ENCODE assay signal across 1 cellular context in the genomic region with DNA sequence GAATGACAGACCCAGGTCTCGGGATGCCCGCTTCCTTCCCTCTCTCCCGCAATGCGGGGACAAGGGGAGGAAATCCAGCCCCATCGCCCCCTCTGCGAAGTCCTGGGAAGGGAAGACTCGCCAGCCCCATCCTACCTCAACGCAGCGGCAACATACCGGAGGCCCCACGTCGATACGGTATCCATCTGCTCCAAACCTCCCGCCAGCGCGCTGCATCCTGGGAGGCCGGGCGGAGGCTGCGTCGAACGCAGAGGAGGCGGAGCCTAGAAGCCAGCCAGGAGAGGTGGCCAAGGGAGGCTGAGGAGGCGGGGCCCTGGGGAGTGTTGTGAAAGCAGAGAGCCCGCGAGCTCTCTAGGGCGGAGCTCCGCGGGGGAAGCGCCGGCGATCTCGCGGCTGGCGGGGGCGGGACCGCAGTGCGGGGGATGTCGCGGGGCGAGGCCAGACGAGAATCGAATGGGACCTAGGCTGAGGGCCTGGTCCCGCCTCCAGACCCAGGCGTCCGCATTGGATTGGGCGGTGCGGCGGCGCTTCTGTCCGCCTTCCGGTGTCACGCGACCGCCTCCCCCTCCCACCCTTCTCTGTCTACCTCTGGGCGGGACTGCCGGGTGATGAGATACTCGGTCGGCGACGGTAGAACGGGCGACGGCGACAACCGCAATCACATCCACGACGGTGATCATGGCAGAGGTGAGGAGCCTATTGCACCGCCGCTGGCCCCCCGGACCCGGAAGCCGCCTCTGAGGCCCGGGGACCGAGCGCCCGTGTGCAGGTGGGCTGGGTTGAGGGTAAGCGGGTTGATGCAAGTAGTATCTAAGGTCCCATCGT.
TF ChIP-seq lines count a peak whose summit lies in the region.

A gene (minus strand): TSS at position 219 of the 825 bp plus-strand sequence. CDS start 7,559 bp downstream, outside the sequence.
A gene (plus strand): TSS at position 571 of the 825 bp plus-strand sequence. CDS start 108 bp downstream, at position 679.

TF ChIP-seq in HepG2, 621 proteins besides CTCF, POLR2A, EP300 and RAD21 (continues in another document):
- TF ChIP-seq RBM39 (IDR thresholded peaks at IDR 0.05; ENCODE audit: low read depth, low read length, poor library complexity, severe bottlenecking), result no peak
- 0 out of 2 replicates have a peak, but pooled peaks have one; percentile 31 for TF ChIP-seq MXD4 (CRISPR knock-in tag; IDR thresholded peaks at IDR 0.05)
- TF ChIP-seq, protein P1, sequence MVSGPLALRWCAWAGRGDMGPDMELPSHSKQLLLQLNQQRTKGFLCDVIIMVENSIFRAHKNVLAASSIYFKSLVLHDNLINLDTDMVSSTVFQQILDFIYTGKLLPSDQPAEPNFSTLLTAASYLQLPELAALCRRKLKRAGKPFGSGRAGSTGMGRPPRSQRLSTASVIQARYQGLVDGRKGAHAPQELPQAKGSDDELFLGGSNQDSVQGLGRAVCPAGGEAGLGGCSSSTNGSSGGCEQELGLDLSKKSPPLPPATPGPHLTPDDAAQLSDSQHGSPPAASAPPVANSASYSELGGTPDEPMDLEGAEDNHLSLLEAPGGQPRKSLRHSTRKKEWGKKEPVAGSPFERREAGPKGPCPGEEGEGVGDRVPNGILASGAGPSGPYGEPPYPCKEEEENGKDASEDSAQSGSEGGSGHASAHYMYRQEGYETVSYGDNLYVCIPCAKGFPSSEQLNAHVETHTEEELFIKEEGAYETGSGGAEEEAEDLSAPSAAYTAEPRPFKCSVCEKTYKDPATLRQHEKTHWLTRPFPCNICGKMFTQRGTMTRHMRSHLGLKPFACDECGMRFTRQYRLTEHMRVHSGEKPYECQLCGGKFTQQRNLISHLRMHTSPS (CRISPR knock-in tag; IDR thresholded peaks at IDR 0.05; ENCODE audit: low read depth), result no peak
- TF ChIP-seq, protein P2, sequence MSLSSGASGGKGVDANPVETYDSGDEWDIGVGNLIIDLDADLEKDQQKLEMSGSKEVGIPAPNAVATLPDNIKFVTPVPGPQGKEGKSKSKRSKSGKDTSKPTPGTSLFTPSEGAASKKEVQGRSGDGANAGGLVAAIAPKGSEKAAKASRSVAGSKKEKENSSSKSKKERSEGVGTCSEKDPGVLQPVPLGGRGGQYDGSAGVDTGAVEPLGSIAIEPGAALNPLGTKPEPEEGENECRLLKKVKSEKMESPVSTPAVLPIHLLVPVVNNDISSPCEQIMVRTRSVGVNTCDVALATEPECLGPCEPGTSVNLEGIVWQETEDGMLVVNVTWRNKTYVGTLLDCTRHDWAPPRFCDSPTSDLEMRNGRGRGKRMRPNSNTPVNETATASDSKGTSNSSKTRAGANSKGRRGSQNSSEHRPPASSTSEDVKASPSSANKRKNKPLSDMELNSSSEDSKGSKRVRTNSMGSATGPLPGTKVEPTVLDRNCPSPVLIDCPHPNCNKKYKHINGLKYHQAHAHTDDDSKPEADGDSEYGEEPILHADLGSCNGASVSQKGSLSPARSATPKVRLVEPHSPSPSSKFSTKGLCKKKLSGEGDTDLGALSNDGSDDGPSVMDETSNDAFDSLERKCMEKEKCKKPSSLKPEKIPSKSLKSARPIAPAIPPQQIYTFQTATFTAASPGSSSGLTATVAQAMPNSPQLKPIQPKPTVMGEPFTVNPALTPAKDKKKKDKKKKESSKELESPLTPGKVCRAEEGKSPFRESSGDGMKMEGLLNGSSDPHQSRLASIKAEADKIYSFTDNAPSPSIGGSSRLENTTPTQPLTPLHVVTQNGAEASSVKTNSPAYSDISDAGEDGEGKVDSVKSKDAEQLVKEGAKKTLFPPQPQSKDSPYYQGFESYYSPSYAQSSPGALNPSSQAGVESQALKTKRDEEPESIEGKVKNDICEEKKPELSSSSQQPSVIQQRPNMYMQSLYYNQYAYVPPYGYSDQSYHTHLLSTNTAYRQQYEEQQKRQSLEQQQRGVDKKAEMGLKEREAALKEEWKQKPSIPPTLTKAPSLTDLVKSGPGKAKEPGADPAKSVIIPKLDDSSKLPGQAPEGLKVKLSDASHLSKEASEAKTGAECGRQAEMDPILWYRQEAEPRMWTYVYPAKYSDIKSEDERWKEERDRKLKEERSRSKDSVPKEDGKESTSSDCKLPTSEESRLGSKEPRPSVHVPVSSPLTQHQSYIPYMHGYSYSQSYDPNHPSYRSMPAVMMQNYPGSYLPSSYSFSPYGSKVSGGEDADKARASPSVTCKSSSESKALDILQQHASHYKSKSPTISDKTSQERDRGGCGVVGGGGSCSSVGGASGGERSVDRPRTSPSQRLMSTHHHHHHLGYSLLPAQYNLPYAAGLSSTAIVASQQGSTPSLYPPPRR (CRISPR knock-in tag; IDR thresholded peaks at IDR 0.05; ENCODE audit: borderline replicate concordance), result no peak
- TF ChIP-seq, protein P3, sequence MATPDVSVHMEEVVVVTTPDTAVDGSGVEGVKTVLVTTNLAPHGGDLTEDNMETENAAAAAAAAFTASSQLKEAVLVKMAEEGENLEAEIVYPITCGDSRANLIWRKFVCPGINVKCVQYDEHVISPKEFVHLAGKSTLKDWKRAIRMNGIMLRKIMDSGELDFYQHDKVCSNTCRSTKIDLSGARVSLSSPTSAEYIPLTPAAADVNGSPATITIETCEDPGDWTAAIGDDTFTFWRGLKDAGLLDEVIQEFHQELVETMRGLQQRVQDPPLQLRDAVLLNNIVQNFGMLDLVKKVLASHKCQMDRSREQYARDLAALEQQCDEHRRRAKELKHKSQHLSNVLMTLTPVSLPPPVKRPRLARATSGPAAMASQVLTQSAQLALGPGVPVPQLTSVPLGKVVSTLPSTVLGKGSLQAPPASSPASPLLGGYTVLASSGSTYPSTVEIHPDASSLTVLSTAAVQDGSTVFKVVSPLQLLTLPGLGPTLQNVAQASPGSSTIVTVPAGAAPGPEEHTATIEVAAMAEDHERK (CRISPR knock-in tag; IDR thresholded peaks at IDR 0.05; ENCODE audit: low read depth), result peak; percentile 53; the same call in 1 of the 2 replicates
- no peak for TF ChIP-seq SCMH1 (CRISPR knock-in tag; IDR thresholded peaks at IDR 0.05; ENCODE audit: borderline replicate concordance)
- no peak for TF ChIP-seq KDM4B (CRISPR knock-in tag; IDR thresholded peaks at IDR 0.05)
- TF ChIP-seq, protein P4, sequence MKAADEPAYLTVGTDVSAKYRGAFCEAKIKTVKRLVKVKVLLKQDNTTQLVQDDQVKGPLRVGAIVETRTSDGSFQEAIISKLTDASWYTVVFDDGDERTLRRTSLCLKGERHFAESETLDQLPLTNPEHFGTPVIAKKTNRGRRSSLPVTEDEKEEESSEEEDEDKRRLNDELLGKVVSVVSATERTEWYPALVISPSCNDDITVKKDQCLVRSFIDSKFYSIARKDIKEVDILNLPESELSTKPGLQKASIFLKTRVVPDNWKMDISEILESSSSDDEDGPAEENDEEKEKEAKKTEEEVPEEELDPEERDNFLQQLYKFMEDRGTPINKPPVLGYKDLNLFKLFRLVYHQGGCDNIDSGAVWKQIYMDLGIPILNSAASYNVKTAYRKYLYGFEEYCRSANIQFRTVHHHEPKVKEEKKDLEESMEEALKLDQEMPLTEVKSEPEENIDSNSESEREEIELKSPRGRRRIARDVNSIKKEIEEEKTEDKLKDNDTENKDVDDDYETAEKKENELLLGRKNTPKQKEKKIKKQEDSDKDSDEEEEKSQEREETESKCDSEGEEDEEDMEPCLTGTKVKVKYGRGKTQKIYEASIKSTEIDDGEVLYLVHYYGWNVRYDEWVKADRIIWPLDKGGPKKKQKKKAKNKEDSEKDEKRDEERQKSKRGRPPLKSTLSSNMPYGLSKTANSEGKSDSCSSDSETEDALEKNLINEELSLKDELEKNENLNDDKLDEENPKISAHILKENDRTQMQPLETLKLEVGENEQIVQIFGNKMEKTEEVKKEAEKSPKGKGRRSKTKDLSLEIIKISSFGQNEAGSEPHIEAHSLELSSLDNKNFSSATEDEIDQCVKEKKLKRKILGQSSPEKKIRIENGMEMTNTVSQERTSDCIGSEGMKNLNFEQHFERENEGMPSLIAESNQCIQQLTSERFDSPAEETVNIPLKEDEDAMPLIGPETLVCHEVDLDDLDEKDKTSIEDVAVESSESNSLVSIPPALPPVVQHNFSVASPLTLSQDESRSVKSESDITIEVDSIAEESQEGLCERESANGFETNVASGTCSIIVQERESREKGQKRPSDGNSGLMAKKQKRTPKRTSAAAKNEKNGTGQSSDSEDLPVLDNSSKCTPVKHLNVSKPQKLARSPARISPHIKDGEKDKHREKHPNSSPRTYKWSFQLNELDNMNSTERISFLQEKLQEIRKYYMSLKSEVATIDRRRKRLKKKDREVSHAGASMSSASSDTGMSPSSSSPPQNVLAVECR (CRISPR knock-in tag; IDR thresholded peaks at IDR 0.05; ENCODE audit: borderline replicate concordance), result peak; percentile 95
- TF ChIP-seq, protein P5, sequence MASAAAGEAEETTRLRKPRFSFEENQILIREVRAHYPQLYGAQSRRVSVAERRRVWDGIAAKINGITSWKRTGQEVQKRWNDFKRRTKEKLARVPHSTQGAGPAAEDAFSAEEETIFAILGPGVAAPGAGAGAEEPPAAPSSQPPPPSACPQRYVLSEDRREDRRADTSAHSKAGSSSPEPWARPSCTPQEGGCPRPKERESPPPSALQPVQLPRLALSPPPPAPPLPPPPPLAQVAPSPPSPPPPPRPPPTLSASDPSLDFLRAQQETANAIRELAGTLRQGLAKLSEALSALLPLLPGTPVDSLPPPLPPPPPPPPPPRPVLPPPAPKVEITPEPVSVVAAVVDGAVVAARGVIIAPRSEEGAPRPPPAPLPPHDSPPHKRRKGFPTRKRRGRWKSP (CRISPR knock-in tag; IDR thresholded peaks at IDR 0.05), result no peak
- TF ChIP-seq CBX1 (IDR thresholded peaks at IDR 0.05; ENCODE audit: low read depth), result no peak
- TF ChIP-seq ZNF24 (IDR thresholded peaks at IDR 0.05), result no peak
- TF ChIP-seq, protein P6, sequence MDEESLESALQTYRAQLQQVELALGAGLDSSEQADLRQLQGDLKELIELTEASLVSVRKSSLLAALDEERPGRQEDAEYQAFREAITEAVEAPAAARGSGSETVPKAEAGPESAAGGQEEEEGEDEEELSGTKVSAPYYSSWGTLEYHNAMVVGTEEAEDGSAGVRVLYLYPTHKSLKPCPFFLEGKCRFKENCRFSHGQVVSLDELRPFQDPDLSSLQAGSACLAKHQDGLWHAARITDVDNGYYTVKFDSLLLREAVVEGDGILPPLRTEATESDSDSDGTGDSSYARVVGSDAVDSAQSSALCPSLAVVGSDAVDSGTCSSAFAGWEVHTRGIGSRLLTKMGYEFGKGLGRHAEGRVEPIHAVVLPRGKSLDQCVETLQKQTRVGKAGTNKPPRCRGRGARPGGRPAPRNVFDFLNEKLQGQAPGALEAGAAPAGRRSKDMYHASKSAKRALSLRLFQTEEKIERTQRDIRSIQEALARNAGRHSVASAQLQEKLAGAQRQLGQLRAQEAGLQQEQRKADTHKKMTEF (CRISPR knock-in tag; IDR thresholded peaks at IDR 0.05), result peak; percentile 17; the same call in 1 of the 2 replicates
- TF ChIP-seq, protein P7, sequence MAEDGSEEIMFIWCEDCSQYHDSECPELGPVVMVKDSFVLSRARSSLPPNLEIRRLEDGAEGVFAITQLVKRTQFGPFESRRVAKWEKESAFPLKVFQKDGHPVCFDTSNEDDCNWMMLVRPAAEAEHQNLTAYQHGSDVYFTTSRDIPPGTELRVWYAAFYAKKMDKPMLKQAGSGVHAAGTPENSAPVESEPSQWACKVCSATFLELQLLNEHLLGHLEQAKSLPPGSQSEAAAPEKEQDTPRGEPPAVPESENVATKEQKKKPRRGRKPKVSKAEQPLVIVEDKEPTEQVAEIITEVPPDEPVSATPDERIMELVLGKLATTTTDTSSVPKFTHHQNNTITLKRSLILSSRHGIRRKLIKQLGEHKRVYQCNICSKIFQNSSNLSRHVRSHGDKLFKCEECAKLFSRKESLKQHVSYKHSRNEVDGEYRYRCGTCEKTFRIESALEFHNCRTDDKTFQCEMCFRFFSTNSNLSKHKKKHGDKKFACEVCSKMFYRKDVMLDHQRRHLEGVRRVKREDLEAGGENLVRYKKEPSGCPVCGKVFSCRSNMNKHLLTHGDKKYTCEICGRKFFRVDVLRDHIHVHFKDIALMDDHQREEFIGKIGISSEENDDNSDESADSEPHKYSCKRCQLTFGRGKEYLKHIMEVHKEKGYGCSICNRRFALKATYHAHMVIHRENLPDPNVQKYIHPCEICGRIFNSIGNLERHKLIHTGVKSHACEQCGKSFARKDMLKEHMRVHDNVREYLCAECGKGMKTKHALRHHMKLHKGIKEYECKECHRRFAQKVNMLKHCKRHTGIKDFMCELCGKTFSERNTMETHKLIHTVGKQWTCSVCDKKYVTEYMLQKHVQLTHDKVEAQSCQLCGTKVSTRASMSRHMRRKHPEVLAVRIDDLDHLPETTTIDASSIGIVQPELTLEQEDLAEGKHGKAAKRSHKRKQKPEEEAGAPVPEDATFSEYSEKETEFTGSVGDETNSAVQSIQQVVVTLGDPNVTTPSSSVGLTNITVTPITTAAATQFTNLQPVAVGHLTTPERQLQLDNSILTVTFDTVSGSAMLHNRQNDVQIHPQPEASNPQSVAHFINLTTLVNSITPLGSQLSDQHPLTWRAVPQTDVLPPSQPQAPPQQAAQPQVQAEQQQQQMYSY (CRISPR knock-in tag; IDR thresholded peaks at IDR 0.05), result no peak
- TF ChIP-seq, protein P8, sequence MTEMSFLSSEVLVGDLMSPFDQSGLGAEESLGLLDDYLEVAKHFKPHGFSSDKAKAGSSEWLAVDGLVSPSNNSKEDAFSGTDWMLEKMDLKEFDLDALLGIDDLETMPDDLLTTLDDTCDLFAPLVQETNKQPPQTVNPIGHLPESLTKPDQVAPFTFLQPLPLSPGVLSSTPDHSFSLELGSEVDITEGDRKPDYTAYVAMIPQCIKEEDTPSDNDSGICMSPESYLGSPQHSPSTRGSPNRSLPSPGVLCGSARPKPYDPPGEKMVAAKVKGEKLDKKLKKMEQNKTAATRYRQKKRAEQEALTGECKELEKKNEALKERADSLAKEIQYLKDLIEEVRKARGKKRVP (CRISPR knock-in tag; IDR thresholded peaks at IDR 0.05), result no peak
- TF ChIP-seq NRL (CRISPR knock-in tag; IDR thresholded peaks at IDR 0.05; ENCODE audit: borderline replicate concordance), result no peak
- no peak for TF ChIP-seq KDM3A (CRISPR knock-in tag; IDR thresholded peaks at IDR 0.05; ENCODE audit: low read depth)
- TF ChIP-seq ZBTB20 (CRISPR knock-in tag; IDR thresholded peaks at IDR 0.05; ENCODE audit: borderline replicate concordance, low read depth), result no peak
- TF ChIP-seq, protein P9, sequence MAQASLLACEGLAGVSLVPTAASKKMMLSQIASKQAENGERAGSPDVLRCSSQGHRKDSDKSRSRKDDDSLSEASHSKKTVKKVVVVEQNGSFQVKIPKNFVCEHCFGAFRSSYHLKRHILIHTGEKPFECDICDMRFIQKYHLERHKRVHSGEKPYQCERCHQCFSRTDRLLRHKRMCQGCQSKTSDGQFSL (CRISPR knock-in tag; IDR thresholded peaks at IDR 0.05), result no peak
- peak; percentile 44; the same call in 1 of the 2 replicates for TF ChIP-seq MAZ (IDR thresholded peaks at IDR 0.05; ENCODE audit: borderline replicate concordance, low read depth, low read length)
- 0 out of 2 replicates have a peak, but pooled peaks have one; percentile 23 for TF ChIP-seq MAZ (CRISPR knock-in tag; IDR thresholded peaks at IDR 0.05; ENCODE audit: low read depth)
- TF ChIP-seq ZNF180 (CRISPR knock-in tag; IDR thresholded peaks at IDR 0.05; ENCODE audit: borderline replicate concordance, low read depth), result no peak
- TF ChIP-seq MYC (CRISPR knock-in tag; IDR thresholded peaks at IDR 0.05; ENCODE audit: borderline replicate concordance), result no peak
- TF ChIP-seq, protein P10, sequence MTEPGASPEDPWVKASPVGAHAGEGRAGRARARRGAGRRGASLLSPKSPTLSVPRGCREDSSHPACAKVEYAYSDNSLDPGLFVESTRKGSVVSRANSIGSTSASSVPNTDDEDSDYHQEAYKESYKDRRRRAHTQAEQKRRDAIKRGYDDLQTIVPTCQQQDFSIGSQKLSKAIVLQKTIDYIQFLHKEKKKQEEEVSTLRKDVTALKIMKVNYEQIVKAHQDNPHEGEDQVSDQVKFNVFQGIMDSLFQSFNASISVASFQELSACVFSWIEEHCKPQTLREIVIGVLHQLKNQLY (CRISPR knock-in tag; IDR thresholded peaks at IDR 0.05), result no peak
- no peak for TF ChIP-seq ZNF644 (CRISPR knock-in tag; IDR thresholded peaks at IDR 0.05; ENCODE audit: low read depth)
- TF ChIP-seq ZC3H4 (CRISPR knock-in tag; IDR thresholded peaks at IDR 0.05; ENCODE audit: borderline replicate concordance), result no peak
- TF ChIP-seq ZSCAN30 (CRISPR knock-in tag; IDR thresholded peaks at IDR 0.05), result 0 out of 2 replicates have a peak, but pooled peaks have one; percentile 42
